In genomic region chr12:122021193-122021821, GRCh38 we compare ENCODE assay signal across 8 cellular contexts. TPM values are rescaled to one million over a fixed set of nuclear protein-coding genes. Genes with fewer than 3 reads are reported as not detected.
DNase-seq lines count a peak whose midpoint lies in the region; ATAC-seq and TF ChIP-seq lines count a peak whose summit lies in the region.

No MANE protein-coding gene starts in this region.

- H3K9ac ChIP-seq in neural cell (ENCODE audit: low read length) = peak overlapping the region; percentile 69

- ATAC-seq in activated B cell treated with CpG ODN at 0.5 μM for 24 hours (ENCODE audit: low read depth) (peak; percentile 1), GM19395 (IDR thresholded peaks at IDR 0.05; ENCODE audit: unreplicated experiment) (no peak), GM19463 (IDR thresholded peaks at IDR 0.05; ENCODE audit: unreplicated experiment) (no peak)

- H3F3A ChIP-seq in neural cell (ENCODE audit: insufficient read depth, low read length, poor library complexity, severe bottlenecking) = no peaks in the 10 kb centered on the region

- DNase-seq in AG20443 (ENCODE audit: low spot score) = peak; percentile 52
- no peak for DNase-seq in activated B cell treated with CpG ODN at 0.5 μM for 24 hours
- DNase-seq in fibroblast of peridontal ligament (ENCODE audit: extremely low read depth) = peak; percentile 16
- DNase-seq in activated CD4-positive, CD25-positive, alpha-beta regulatory T cell (lab: John Stamatoyannopoulos, UW) = no peak

- peaks cover 5% of the 10 kb centered on the region for H4K20me1 ChIP-seq in neural cell (ENCODE audit: insufficient read depth)

- H3K4me1 Mint-ChIP-seq in activated B cell treated with CpG ODN at 0.5 μM for 24 hours = peaks cover 39% of the 10 kb centered on the region

- H3K36me3 ChIP-seq in HEK293 (ENCODE audit: control insufficient read depth in 2 of 2, insufficient read depth in 1 of 2, low read length in 2 of 2) (no peaks in the 10 kb centered on the region; a peak in 1 of 3 replicates), neural cell (ENCODE audit: insufficient read depth, low read length) (no peaks in the 10 kb centered on the region)

- POLR2A ChIA-PET in HEK293 (lab: Yijun Ruan, JAX) = interaction anchor here (0.6 to 1.4 kb wide), 5 partner anchors 28 to 105 kb away, joined by 3 to 8 read pairs (median 3); no protein-coding TSS in a partner anchor
- POLR2A ChIA-PET in activated B cell treated with CpG ODN at 0.5 μM for 24 hours (lab: Charles Lee) = interaction anchor here (0.5 to 11.7 kb wide), 18 partner anchors 9 to 1793 kb away, joined by 3 to 216 read pairs (median 4); partner anchors contain the start of gene CFAP251

- H3K4me3 ChIP-seq in HEK293 (ENCODE audit: low read depth, low read length) (peak overlapping the region; percentile 71), neural cell (ENCODE audit: low read length) (peak overlapping the region; percentile 79)

- TF ChIP-seq RAD21 in neural cell (conservative IDR thresholded peaks at IDR 0.05) = no peak

- H3K4me3 Mint-ChIP-seq in activated B cell treated with CpG ODN at 0.5 μM for 24 hours = peak overlapping the region; percentile 90

- no peak for TF ChIP-seq EP300 in neural cell (conservative IDR thresholded peaks at IDR 0.05; ENCODE audit: poor library complexity, severe bottlenecking)

- peaks cover 2% of the 10 kb centered on the region for H3K27me3 Mint-ChIP-seq in activated B cell treated with CpG ODN at 0.5 μM for 24 hours

- CTCF ChIA-PET in HEK293 (lab: Yijun Ruan, JAX) (interaction anchor here (0.8 to 1.4 kb wide), 4 partner anchors 10 to 103 kb away, joined by 3 to 6 read pairs (median 4); partner anchors contain the start of gene CFAP251), activated B cell treated with CpG ODN at 0.5 μM for 24 hours (lab: Charles Lee) (interaction anchor here (1.1 to 2.4 kb wide), 2 partner anchors 30 to 103 kb away, joined by 5 to 7 read pairs; partner anchors contain the start of gene CFAP251)

- H3K79me2 ChIP-seq in neural cell (replicated peaks; ENCODE audit: insufficient read depth, low read length) = peaks cover 35% of the 10 kb centered on the region

- H3K36me3 Mint-ChIP-seq in activated B cell treated with CpG ODN at 0.5 μM for 24 hours (ENCODE audit: low read depth) = peaks cover 8% of the 10 kb centered on the region

- TF ChIP-seq CTCF in HEK293 (tag by site-specific recombination; IDR thresholded peaks at IDR 0.05) = no peak; the same call in 1 of the 2 replicates
- no peak for TF ChIP-seq CTCF in activated B cell treated with CpG ODN at 0.5 μM for 24 hours (IDR thresholded peaks at IDR 0.05)
- peak; percentile 9 for TF ChIP-seq CTCF in neural cell (IDR thresholded peaks at IDR 0.05; ENCODE audit: poor library complexity, severe bottlenecking)

- peak overlapping the region; percentile 48 for H3K4me2 ChIP-seq in neural cell (ENCODE audit: low read length)

- H3K27ac ChIP-seq in HEK293 (ENCODE audit: extremely low read depth, low read depth, low read length) (peak overlapping the region; percentile 77; the same call in 1 of the 2 replicates), neural cell (ENCODE audit: low read length) (no peak overlapping the region)

- H3K9me2 ChIP-seq in neural cell (ENCODE audit: insufficient read depth, low read length) = no peaks in the 10 kb centered on the region

- no peaks in the 10 kb centered on the region for H3K27me3 ChIP-seq in neural cell (ENCODE audit: insufficient read depth, low read depth, low read length)

- H2AFZ ChIP-seq in neural cell (ENCODE audit: low read depth, low read length) = peak overlapping the region; percentile 54

- no peaks in the 10 kb centered on the region for H3K9me3 Mint-ChIP-seq in activated B cell treated with CpG ODN at 0.5 μM for 24 hours

- intact Hi-C loops in activated B cell treated with CpG ODN at 0.5 μM for 24 hours (cut with micrococcal nuclease) = loop anchor here (1.0 to 5.0 kb wide), 5 partner anchors 12 to 554 kb away; partner anchors contain the start of genes ORAI1 and SETD1B

- peak overlapping the region; percentile 88 for H3K27ac Mint-ChIP-seq in activated B cell treated with CpG ODN at 0.5 μM for 24 hours

- peaks cover 4% of the 10 kb centered on the region for H3K4me1 ChIP-seq in HEK293 (ENCODE audit: control insufficient read depth, insufficient read depth, low read length)

- H3K9me3 ChIP-seq in HEK293 (ENCODE audit: control insufficient read depth, insufficient read depth, low read depth, low read length) (no peaks in the 10 kb centered on the region), neural cell (ENCODE audit: low read length) (no peaks in the 10 kb centered on the region)

TF ChIP-seq in HEK293, 187 proteins besides CTCF, POLR2A, EP300 and RAD21 (continues in another document):
- TF ChIP-seq ZNF26 (tag by site-specific recombination; IDR thresholded peaks at IDR 0.05) (no peak), ZFP37 (tag by site-specific recombination; IDR thresholded peaks at IDR 0.05) (no peak), ZNF10 (tag by site-specific recombination; IDR thresholded peaks at IDR 0.05) (peak; percentile 15; the same call in 1 of the 2 replicates), ZNF513 (tag by site-specific recombination; IDR thresholded peaks at IDR 0.05) (peak; percentile 10; the same call in 1 of the 2 replicates), EGR2 (tag by site-specific recombination; IDR thresholded peaks at IDR 0.05; ENCODE audit: low read depth) (no peak), ZNF433 (tag by site-specific recombination; IDR thresholded peaks at IDR 0.05; ENCODE audit: low read depth) (no peak), ZNF121 (tag by site-specific recombination; IDR thresholded peaks at IDR 0.05) (no peak), ZBTB20 (tag by site-specific recombination; IDR thresholded peaks at IDR 0.05) (0 out of 2 replicates have a peak, but pooled peaks have one; percentile 14)

TF ChIP-seq in neural cell, 6 proteins besides CTCF, POLR2A, EP300 and RAD21:
- TF ChIP-seq EZH2 (IDR thresholded peaks at IDR 0.05; ENCODE audit: borderline replicate concordance, insufficient read depth, low read length, poor library complexity, severe bottlenecking) (no peak), POLR2AphosphoS5 (IDR thresholded peaks at IDR 0.05) (no peak), SMC3 (conservative IDR thresholded peaks at IDR 0.05; ENCODE audit: poor library complexity) (no peak), MXI1 (conservative IDR thresholded peaks at IDR 0.05; ENCODE audit: poor library complexity, severe bottlenecking) (no peak), REST (IDR thresholded peaks at IDR 0.05; ENCODE audit: borderline replicate concordance) (no peak), TAF1 (IDR thresholded peaks at IDR 0.05; ENCODE audit: low read depth) (no peak)

RNA-seq across cellular contexts. Expression of gene BCL7A, which starts 0.4 kb away (rescaled TPM):
- total RNA-seq in activated B cell treated with CpG ODN at 0.5 μM for 24 hours = 38.6 and 41.4 TPM in 2 replicates
- 51.3 and 65.6 TPM in 2 replicates for polyA plus RNA-seq in neural cell
- 85.5 and 88.6 TPM in 2 replicates for polyA minus RNA-seq in neural cell

RNA-seq across cellular contexts. Expression of gene MLXIP, which starts 57.2 kb away (rescaled TPM):
- 26.7 and 33.7 TPM in 2 replicates for total RNA-seq in activated B cell treated with CpG ODN at 0.5 μM for 24 hours
- polyA plus RNA-seq in neural cell = 9.2 and 10.1 TPM in 2 replicates
- 13.6 and 14.8 TPM in 2 replicates for polyA minus RNA-seq in neural cell

Comparison
In these comparisons a context has a peak if more than half of its experiments do, and no peak if none do; other contexts are left out.
1. DNase-seq: peak in AG20443 (single experiment) and fibroblast of peridontal ligament (single experiment); none in activated B cell treated with CpG ODN at 0.5 μM for 24 hours (single experiment) and activated CD4-positive, CD25-positive, alpha-beta regulatory T cell (0 of 4).